Comparison of ENCODE assay signal across 26 cellular contexts in genomic region chr6:117561128-117561527, GRCh38. TPM values are rescaled to one million over a fixed set of nuclear protein-coding genes. Genes with fewer than 3 reads are reported as not detected.
A peak's percentile ranks its signal among the peaks of the same experiment; 100 is the strongest.
DNase-seq lines count a peak whose midpoint lies in the region; ATAC-seq and TF ChIP-seq lines count a peak whose summit lies in the region.
"Had no signal": no experiment of that assay in that cellular context is flagged by ENCODE, and none has a peak within 500 bp of the region (broad histone marks: within the 10 kb centered on the region; RNA-seq: fewer than 3 reads in every experiment).

No MANE protein-coding gene starts in this region.

- H4K20me1 ChIP-seq in SK-N-SH (ENCODE audit: insufficient read depth), result no peaks in the 10 kb centered on the region

- H3K79me2 ChIP-seq in SK-N-SH (ENCODE audit: insufficient read depth), result no peaks in the 10 kb centered on the region

- H3K36me3 ChIP-seq in SK-N-SH (replicated peaks in 1 of 2; ENCODE audit: control insufficient read depth in 1 of 2, insufficient read depth in 2 of 2, low read length in 1 of 2), result peaks cover 52 to 58% of the 10 kb centered on the region in 2 experiments

- H3K4me3 Mint-ChIP-seq in chondrocyte (ENCODE audit: unreplicated experiment) (no peak overlapping the region), mesothelial cell of epicardium (no peak overlapping the region)
- H3K4me3 Mint-ChIP-seq: B cell had no signal

- H3K9me3 Mint-ChIP-seq in chondrocyte (ENCODE audit: low read depth), result no peaks in the 10 kb centered on the region
- H3K9me3 Mint-ChIP-seq in mesothelial cell of epicardium, result no peaks in the 10 kb centered on the region
- H3K9me3 Mint-ChIP-seq in activated naive CD4-positive, alpha-beta T cell treated with anti-CD3 and anti-CD28 coated beads, Interleukin-2, amount 50 U/mL, for 72 hours, result no peaks in the 10 kb centered on the region

- H3K36me3 Mint-ChIP-seq in chondrocyte (ENCODE audit: low read depth) (peaks cover 8% of the 10 kb centered on the region), mesothelial cell of epicardium (peaks cover 7% of the 10 kb centered on the region)
- no peaks in the 10 kb centered on the region for H3K36me3 Mint-ChIP-seq in activated naive CD4-positive, alpha-beta T cell treated with anti-CD3 and anti-CD28 coated beads, Interleukin-2, amount 50 U/mL, for 72 hours

- H3K9me2 ChIP-seq in SK-N-SH, result no peaks in the 10 kb centered on the region

- H3K9ac ChIP-seq in SK-N-SH, result no peak overlapping the region

- H3K27ac ChIP-seq in SK-N-SH (ENCODE audit: low read depth in 2 of 2, low read length in 1 of 2), result peak overlapping the region; percentile 5 to 6; a peak in 3 of 4 replicates
- H3K27ac ChIP-seq: 22Rv1 had no signal

- ATAC-seq in SK-N-SH treated with all-trans-retinoic acid at 6 μM for 48 hours (no peak), GM18520 (IDR thresholded peaks at IDR 0.05; ENCODE audit: unreplicated experiment) (no peak), HG03159 (IDR thresholded peaks at IDR 0.05; ENCODE audit: unreplicated experiment) (no peak)
- ATAC-seq in activated naive CD4-positive, alpha-beta T cell treated with anti-CD3 and anti-CD28 coated beads, Interleukin-2, amount 50 U/mL, for 72 hours, result no peak
- ATAC-seq: GM12878, HCT116, PC-3 had no signal

- H3K4me3 ChIP-seq in SK-N-SH (ENCODE audit: low read depth in 2 of 2, low read length in 1 of 2), result no peak overlapping the region
- H3K4me3 ChIP-seq: GM12878 had no signal

- 92% methylated on average over 3 of the region's 3 CpGs for WGBS in SK-N-SH (ENCODE audit: low lambda C conversion rate)

- no peaks in the 10 kb centered on the region for H3K9me3 ChIP-seq in SK-N-SH
- H3K9me3 ChIP-seq: Caco-2 had no signal

- no peak for TF ChIP-seq RAD21 in SK-N-SH (IDR thresholded peaks at IDR 0.05; ENCODE audit: low read length)

- no peak for TF ChIP-seq CTCF in SK-N-SH (IDR thresholded peaks at IDR 0.05)
- TF ChIP-seq CTCF in chondrocyte (IDR thresholded peaks at IDR 0.05), result no peak
- no peak for TF ChIP-seq CTCF in mesothelial cell of epicardium (IDR thresholded peaks at IDR 0.05; ENCODE audit: unreplicated experiment)

- H3K4me1 ChIP-seq in SK-N-SH (ENCODE audit: control insufficient read depth in 1 of 2, insufficient read depth in 2 of 2, low read depth in 1 of 2, low read length in 1 of 2), result peaks cover 0 to 11% of the 10 kb centered on the region in 2 experiments; a peak in 1 of 4 replicates

- H3K27me3 Mint-ChIP-seq in chondrocyte (ENCODE audit: low read depth), result no peaks in the 10 kb centered on the region
- H3K27me3 Mint-ChIP-seq in mesothelial cell of epicardium (ENCODE audit: low read depth), result no peaks in the 10 kb centered on the region
- H3K27me3 Mint-ChIP-seq: B cell had no signal

- H3K4me1 Mint-ChIP-seq in chondrocyte (ENCODE audit: low read depth) (peaks cover 19% of the 10 kb centered on the region), mesothelial cell of epicardium (peaks cover 22% of the 10 kb centered on the region)
- H3K4me1 Mint-ChIP-seq: B cell had no signal

- no peak for TF ChIP-seq EP300 in SK-N-SH (IDR thresholded peaks at IDR 0.05; ENCODE audit: borderline replicate concordance in 1 of 2, low read depth in 1 of 2, low read length in 1 of 2)

- POLR2A ChIA-PET in SK-N-SH (lab: Yijun Ruan, JAX), result no interaction called here

- DNase-seq in SK-N-SH (no peak), chondrocyte (ENCODE audit: low spot score) (no peak), mesothelial cell of epicardium (ENCODE audit: low spot score in 2 of 2, unreplicated experiment in 2 of 2) (no peak), NCI-H1105 (lab: John Stamatoyannopoulos, UW) (no peak)
- no peak for DNase-seq in activated naive CD4-positive, alpha-beta T cell treated with anti-CD3 and anti-CD28 coated beads, Interleukin-2, amount 50 U/mL, for 72 hours (ENCODE audit: low spot score in 2 of 2)
- DNase-seq: Caco-2, DMS153, GOT3, KG1, MV-4-11, NCI-H1417, NCI-H187, NCI-H2107, NCI-H226, NCI-H524, NCI-H82, PC-3, RPMI8226, SIG-M5 had no signal

- peak overlapping the region; percentile 41 for H3K27ac Mint-ChIP-seq in chondrocyte (ENCODE audit: unreplicated experiment)
- peak overlapping the region; percentile 73 for H3K27ac Mint-ChIP-seq in mesothelial cell of epicardium
- no peak overlapping the region for H3K27ac Mint-ChIP-seq in activated naive CD4-positive, alpha-beta T cell treated with anti-CD3 and anti-CD28 coated beads, Interleukin-2, amount 50 U/mL, for 72 hours
- H3K27ac Mint-ChIP-seq: B cell had no signal

- H3K4me2 ChIP-seq in SK-N-SH, result no peak overlapping the region

- H3F3A ChIP-seq in SK-N-SH (replicated peaks; ENCODE audit: insufficient read depth), result peaks cover 27% of the 10 kb centered on the region

- no peak overlapping the region for H2AFZ ChIP-seq in SK-N-SH (ENCODE audit: low read depth)

- H3K27me3 ChIP-seq in SK-N-SH (ENCODE audit: insufficient read depth), result no peaks in the 10 kb centered on the region

- CTCF ChIA-PET in SK-N-SH (lab: Yijun Ruan, JAX), result interaction anchor here (10.1 kb wide), 1 partner anchor 110 kb away, joined by 78 read pairs; no protein-coding TSS in a partner anchor

TF ChIP-seq in SK-N-SH, 30 proteins besides CTCF, POLR2A, EP300 and RAD21:
- TF ChIP-seq FOSL2 (IDR thresholded peaks at IDR 0.05; ENCODE audit: borderline replicate concordance, low read depth) (no peak), CHD2 (IDR thresholded peaks at IDR 0.05; ENCODE audit: low read length, partially characterized antibody) (no peak), EZH2phosphoT487 (IDR thresholded peaks at IDR 0.05; ENCODE audit: borderline replicate concordance, low read depth) (no peak), RFX5 (IDR thresholded peaks at IDR 0.05; ENCODE audit: low read length) (no peak)

TF ChIP-seq in SK-N-SH treated with all-trans-retinoic acid at 6 μM for 48 hours, 23 proteins besides CTCF, POLR2A, EP300 and RAD21:
- TF ChIP-seq ZFP3 (CRISPR knock-in tag; IDR thresholded peaks at IDR 0.05) (no peak), SNAI2 (CRISPR knock-in tag; IDR thresholded peaks at IDR 0.05) (no peak), CREB5 (CRISPR knock-in tag; IDR thresholded peaks at IDR 0.05; ENCODE audit: low read depth) (no peak), ZNF565 (CRISPR knock-in tag; conservative IDR thresholded peaks at IDR 0.05; ENCODE audit: low read depth) (no peak), PATZ1 (CRISPR knock-in tag; IDR thresholded peaks at IDR 0.05; ENCODE audit: borderline replicate concordance) (no peak), OSR1 (CRISPR knock-in tag; IDR thresholded peaks at IDR 0.05) (no peak), ZNF70 (CRISPR knock-in tag; IDR thresholded peaks at IDR 0.05) (no peak)
TF ChIP-seq in SK-N-SH treated with all-trans-retinoic acid at 6 μM for 48 hours: peak in this region for 0.

RNA-seq across cellular contexts. Expression of gene GOPC, which starts 41.2 kb away (rescaled TPM):
- 20.8 and 31.4 TPM in 2 replicates for polyA plus RNA-seq in SK-N-SH (2012; rRNA removed)
- 28.8 and 37.7 TPM in 2 replicates for polyA plus RNA-seq in SK-N-SH (2012; cell fraction: cytosol; rRNA removed)
- polyA plus RNA-seq in SK-N-SH (2012; cell fraction: nucleus; rRNA removed), result 20.0 and 46.4 TPM in 2 replicates
- total RNA-seq in chondrocyte, result 34.6 to 52.4 TPM (median 35.1 TPM) in 3 replicates
- total RNA-seq in mesothelial cell of epicardium, result 46.1 to 47.3 TPM (median 47.0 TPM) in 3 replicates
- total RNA-seq in activated naive CD4-positive, alpha-beta T cell treated with anti-CD3 and anti-CD28 coated beads, Interleukin-2, amount 50 U/mL, for 72 hours, result 10 to 100 TPM in 1 of 2 donors, 1 to 10 TPM in 1; 6.7 to 15.0 TPM

Comparison
In these comparisons a context has a peak if more than half of its experiments do, and no peak if none do; other contexts are left out.
1. H3K27ac Mint-ChIP-seq: peak in chondrocyte (single experiment) and mesothelial cell of epicardium (single experiment); none in activated naive CD4-positive, alpha-beta T cell treated with anti-CD3 and anti-CD28 coated beads, Interleukin-2, amount 50 U/mL, for 72 hours (0 of 2).